Comparison of ENCODE assay signal across 1 cellular context in genomic region chr3:122975163-122975923, GRCh38.
TF ChIP-seq lines count a peak whose summit lies in the region.

No MANE protein-coding gene starts in this region.

TF ChIP-seq in HEK293, 187 proteins besides CTCF, POLR2A, EP300 and RAD21 (continued from another document):
- TF ChIP-seq PATZ1 (tag by site-specific recombination; IDR thresholded peaks at IDR 0.05) (peak; percentile 42), ZNF354C (tag by site-specific recombination; IDR thresholded peaks at IDR 0.05; ENCODE audit: borderline replicate concordance, low read depth) (no peak), ZBTB20 (tag by site-specific recombination; IDR thresholded peaks at IDR 0.05) (peak; percentile 6; the same call in 1 of the 2 replicates), KLF9 (tag by site-specific recombination; IDR thresholded peaks at IDR 0.05; ENCODE audit: low read depth) (0 out of 2 replicates have a peak, but pooled peaks have one; percentile 15), ZNF747 (tag by site-specific recombination; IDR thresholded peaks at IDR 0.05) (no peak), ZBTB17 (tag by site-specific recombination; IDR thresholded peaks at IDR 0.05) (peak; percentile 84), EGR2 (tag by site-specific recombination; IDR thresholded peaks at IDR 0.05; ENCODE audit: low read depth) (peak; percentile 88), ZNF398 (tag by site-specific recombination; IDR thresholded peaks at IDR 0.05) (peak; percentile 86), PRDM4 (tag by site-specific recombination; IDR thresholded peaks at IDR 0.05) (no peak), ZNF629 (tag by site-specific recombination; IDR thresholded peaks at IDR 0.05) (peak; percentile 44; the same call in 1 of the 2 replicates), ZNF223 (tag by site-specific recombination; IDR thresholded peaks at IDR 0.05) (no peak), ZNF48 (tag by site-specific recombination; IDR thresholded peaks at IDR 0.05) (no peak), ZNF366 (tag by site-specific recombination; conservative IDR thresholded peaks at IDR 0.05) (peak; percentile 75), FEZF1 (tag by site-specific recombination; IDR thresholded peaks at IDR 0.05) (peak; percentile 38), ZSCAN4 (tag by site-specific recombination; IDR thresholded peaks at IDR 0.05) (no peak), TSHZ1 (tag by site-specific recombination; IDR thresholded peaks at IDR 0.05; ENCODE audit: borderline replicate concordance) (0 out of 2 replicates have a peak, but pooled peaks have one; percentile 15), ZNF660 (tag by site-specific recombination; IDR thresholded peaks at IDR 0.05) (no peak)
